ENCODE assay signal across 24 cellular contexts in the genomic region with DNA sequence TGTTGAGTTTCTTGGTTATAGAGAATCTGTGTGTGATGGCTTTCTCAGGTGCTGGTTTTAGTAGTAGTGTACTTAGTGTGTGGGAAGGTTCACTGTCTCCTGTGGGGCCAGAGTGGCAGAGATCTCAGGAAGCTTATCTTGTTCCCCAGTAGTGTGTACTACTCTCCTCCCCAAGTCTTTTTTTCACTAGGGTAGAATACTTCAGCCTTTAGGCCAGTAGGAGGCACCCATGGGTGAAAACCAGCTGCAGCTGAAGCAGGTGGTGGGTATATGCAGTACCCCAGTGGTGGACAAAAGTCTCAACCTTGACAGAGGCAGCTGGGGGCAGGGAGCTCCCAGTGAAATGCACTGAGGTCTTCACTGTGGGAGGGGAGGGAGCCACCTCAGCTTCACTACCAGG.
DNase-seq lines count a peak whose midpoint lies in the region; ATAC-seq, FAIRE-seq and TF ChIP-seq lines count a peak whose summit lies in the region.
"Had no signal": no experiment of that assay in that cellular context is flagged by ENCODE, and none has a peak within 500 bp of the region (broad histone marks: within the 10 kb centered on the region; RNA-seq: fewer than 3 reads in every experiment).

No MANE protein-coding gene starts in this region.

- H3K9me3 ChIP-seq in HepG2 (ENCODE audit: low read length): no peaks in the 10 kb centered on the region
- no peaks in the 10 kb centered on the region for H3K9me3 ChIP-seq in right lobe of liver
- peaks cover 4% of the 10 kb centered on the region; the same call in 1 of the 2 replicates for H3K9me3 ChIP-seq in OCI-LY1 (ENCODE audit: low read length)
- H3K9me3 ChIP-seq: BE2C, MG63, Peyer's patch had no signal

- CTCF ChIA-PET in HepG2 (lab: Yijun Ruan, JAX; ENCODE audit: low intra/inter-chr PET ratio, low total read pairs): no interaction called here

- ATAC-seq in HepG2: 0 out of 3 replicates have a peak, but pooled peaks have one; percentile 30
- ATAC-seq in right lobe of liver: no peak
- ATAC-seq in GM18517 (IDR thresholded peaks at IDR 0.05; ENCODE audit: unreplicated experiment): no peak
- ATAC-seq: SK-N-SH treated with all-trans-retinoic acid at 6 μM for 48 hours had no signal

- no peaks in the 10 kb centered on the region for H3K9me2 ChIP-seq in OCI-LY1 (ENCODE audit: low read depth, low read length)

- intact Hi-C loops in HepG2 (cut with micrococcal nuclease; ENCODE audit: unreplicated experiment): no loop called here
- intact Hi-C loops in right lobe of liver (cut with DNase I): no loop called here

- TF ChIP-seq CTCF in HepG2 (CRISPR knock-in tag; IDR thresholded peaks at IDR 0.05): no peak
- TF ChIP-seq CTCF in right lobe of liver (IDR thresholded peaks at IDR 0.05): no peak
- peak; percentile 42; the same call in 1 of the 2 replicates for TF ChIP-seq CTCF in OCI-LY1 (IDR thresholded peaks at IDR 0.05; ENCODE audit: low read length)

- in situ Hi-C loops in HepG2 (cut with HindIII; ENCODE audit: extremely low pct_ligation_motif_present, low pct_unique_long_range_greater_than_20kb): no loop called here

- H3K4me1 ChIP-seq in HepG2 (ENCODE audit: insufficient read depth, low read length): 0 out of 2 replicates have a peak, but pooled peaks cover 8% of the 10 kb centered on the region
- no peaks in the 10 kb centered on the region for H3K4me1 ChIP-seq in right lobe of liver
- no peaks in the 10 kb centered on the region for H3K4me1 ChIP-seq in OCI-LY1 (ENCODE audit: insufficient read depth, low read length, severe bottlenecking)
- H3K4me1 ChIP-seq: BE2C, Peyer's patch had no signal

- H3K27me3 ChIP-seq in HepG2 (ENCODE audit: control insufficient read depth in 1 of 2, insufficient read depth in 2 of 2, low read length in 2 of 2): no peaks in the 10 kb centered on the region
- H3K27me3 ChIP-seq in right lobe of liver: no peaks in the 10 kb centered on the region
- no peaks in the 10 kb centered on the region for H3K27me3 ChIP-seq in OCI-LY1 (ENCODE audit: insufficient read depth, low read length)
- H3K27me3 ChIP-seq: BE2C, MG63, Peyer's patch had no signal

- H3K9ac ChIP-seq in HepG2 (ENCODE audit: insufficient read depth, low read depth, low read length) (no peak overlapping the region), OCI-LY1 (ENCODE audit: low read length) (no peak overlapping the region)
- H3K9ac ChIP-seq: KMS-11 had no signal

- TF ChIP-seq EP300 in HepG2 (IDR thresholded peaks at IDR 0.05; ENCODE audit: low read depth in 2 of 2, low read length in 2 of 2): no peak
- TF ChIP-seq EP300 in HepG2 (CRISPR knock-in tag; IDR thresholded peaks at IDR 0.05; ENCODE audit: borderline replicate concordance): no peak

- H3K4me3 ChIP-seq in HepG2 (replicated peaks in 1 of 3; ENCODE audit: insufficient read depth in 1 of 3, low read depth in 2 of 3, low read length in 3 of 3) (no peak overlapping the region), right lobe of liver (no peak overlapping the region), OCI-LY1 (ENCODE audit: low read depth, low read length, poor library complexity, severe bottlenecking) (no peak overlapping the region)
- H3K4me3 ChIP-seq: MG63, Peyer's patch had no signal

- POLR2A ChIA-PET in HepG2 (lab: Yijun Ruan, JAX): interaction anchor here (0.8 kb wide), 2 partner anchors 47 to 78 kb away, joined by 3 read pairs; no protein-coding TSS in a partner anchor

- no peaks in the 10 kb centered on the region for H3F3A ChIP-seq in OCI-LY1 (ENCODE audit: insufficient read depth, low read length)

- TF ChIP-seq RAD21 in HepG2 (CRISPR knock-in tag; IDR thresholded peaks at IDR 0.05): no peak

- peaks cover 3 to 9% of the 10 kb centered on the region in 2 experiments; a peak in 1 of 5 replicates for H3K36me3 ChIP-seq in HepG2 (replicated peaks in 1 of 2; ENCODE audit: control insufficient read depth in 1 of 2, insufficient read depth in 2 of 2, low read length in 2 of 2)
- no peaks in the 10 kb centered on the region for H3K36me3 ChIP-seq in right lobe of liver
- peaks cover 8% of the 10 kb centered on the region for H3K36me3 ChIP-seq in OCI-LY1 (ENCODE audit: insufficient read depth, low read length)
- H3K36me3 ChIP-seq: BE2C, MG63, Peyer's patch had no signal

- H2AFZ ChIP-seq in HepG2 (ENCODE audit: low read length) (no peak overlapping the region), OCI-LY1 (ENCODE audit: low read length) (no peak overlapping the region)

- no peak for TF ChIP-seq POLR2A in HepG2 (IDR thresholded peaks at IDR 0.05; ENCODE audit: insufficient read depth in 1 of 2, low read depth in 2 of 2, low read length in 2 of 2)
- TF ChIP-seq POLR2A in right lobe of liver (IDR thresholded peaks at IDR 0.05): no peak
- TF ChIP-seq POLR2A in erythroblast (IDR thresholded peaks at IDR 0.05; ENCODE audit: low read length): no peak

- no peak for FAIRE-seq in HepG2 (lab: Jason Lieb, UNC)

- BruUV-seq in HepG2 (replicated peaks; lab: Mats Ljungman, UMichigan): no TSS peak

- H4K20me1 ChIP-seq in HepG2 (ENCODE audit: insufficient read depth, low read length) (no peaks in the 10 kb centered on the region), OCI-LY1 (ENCODE audit: insufficient read depth, low read length) (no peaks in the 10 kb centered on the region)

- no peak overlapping the region for H3K27ac ChIP-seq in HepG2 (ENCODE audit: extremely low read length, insufficient read depth, low read length)
- H3K27ac ChIP-seq in right lobe of liver: no peak overlapping the region
- no peak overlapping the region for H3K27ac ChIP-seq in OCI-LY1 (ENCODE audit: low read depth, low read length, poor library complexity, severe bottlenecking)
- H3K27ac ChIP-seq: 22Rv1, KMS-11, Peyer's patch had no signal

- H3K79me2 ChIP-seq in HepG2 (ENCODE audit: insufficient read depth, low read length) (no peaks in the 10 kb centered on the region), OCI-LY1 (ENCODE audit: insufficient read depth, low read length) (no peaks in the 10 kb centered on the region)

- DNase-seq in HepG2 (ENCODE audit: low spot score): no peak
- no peak for DNase-seq in right lobe of liver
- DNase-seq in erythroblast (lab: John Stamatoyannopoulos, UW): peak; percentile 32 to 36
- no peak for DNase-seq in UCSD-AML1 (lab: John Stamatoyannopoulos, UW; ENCODE audit: unreplicated experiment)
- no peak for DNase-seq in NCI-H1694 (lab: John Stamatoyannopoulos, UW)
- no peak for DNase-seq in NCI-H2107 (lab: John Stamatoyannopoulos, UW)
- DNase-seq: BE2C, DND-41, GDM1, GOT3, MG63, NCI-H1092, NCI-H146, NCI-H2081 treated with DMSO at 0.1 percent for 48 hours, NCI-H2227 treated with DMSO at 0.1 percent for 48 hours, NCI-H524, Peyer's patch, SHP77 treated with DMSO at 0.1 percent for 48 hours, T-helper 1 cell had no signal

- H3K4me2 ChIP-seq in HepG2 (ENCODE audit: low read depth, low read length): no peak overlapping the region
- no peak overlapping the region for H3K4me2 ChIP-seq in OCI-LY1 (ENCODE audit: low read length)
- H3K4me2 ChIP-seq: KMS-11 had no signal

TF ChIP-seq in HepG2, 621 proteins besides CTCF, POLR2A, EP300 and RAD21:
- TF ChIP-seq ZNF547 (CRISPR knock-in tag; IDR thresholded peaks at IDR 0.05): no peak
- TF ChIP-seq JDP2 (CRISPR knock-in tag; IDR thresholded peaks at IDR 0.05; ENCODE audit: borderline replicate concordance): no peak
- TF ChIP-seq ZMYM4 (CRISPR knock-in tag; IDR thresholded peaks at IDR 0.05): no peak
- TF ChIP-seq SRSF1 (optimal IDR thresholded peaks at IDR 0.05; ENCODE audit: low read depth, low read length): no peak
- no peak for TF ChIP-seq CC2D1A (CRISPR knock-in tag; IDR thresholded peaks at IDR 0.05)
- no peak for TF ChIP-seq SYNCRIP (IDR thresholded peaks at IDR 0.05; ENCODE audit: insufficient read depth, low read depth, low read length)
TF ChIP-seq in HepG2: peak in this region for 0.

Comparison
In these comparisons a context has a peak if more than half of its experiments do, and no peak if none do; other contexts are left out.
1. DNase-seq: peak in erythroblast (2 of 2); none in HepG2 (single experiment), right lobe of liver (0 of 3), UCSD-AML1 (single experiment), NCI-H1694 (single experiment) and NCI-H2107 (single experiment).